1 cellular context compared by ENCODE assay signal in genomic region chr5:88679638-88680037, GRCh38.
TF ChIP-seq lines count a peak whose summit lies in the region.

No MANE protein-coding gene starts in this region.

TF ChIP-seq in SK-N-SH treated with all-trans-retinoic acid at 6 μM for 48 hours, 23 proteins besides CTCF, POLR2A, EP300 and RAD21 (continued from another document):
- no peak for TF ChIP-seq POU6F1 (CRISPR knock-in tag; IDR thresholded peaks at IDR 0.05; ENCODE audit: borderline replicate concordance, low read depth)
- no peak for TF ChIP-seq PPARA (CRISPR knock-in tag; IDR thresholded peaks at IDR 0.05; ENCODE audit: borderline replicate concordance)
- TF ChIP-seq ARNTL (CRISPR knock-in tag; IDR thresholded peaks at IDR 0.05; ENCODE audit: borderline replicate concordance, low read depth): no peak
- no peak for TF ChIP-seq ZFP30 (CRISPR knock-in tag; IDR thresholded peaks at IDR 0.05)
- TF ChIP-seq ZNF565 (CRISPR knock-in tag; conservative IDR thresholded peaks at IDR 0.05; ENCODE audit: low read depth): no peak
- no peak for TF ChIP-seq PATZ1 (CRISPR knock-in tag; IDR thresholded peaks at IDR 0.05; ENCODE audit: borderline replicate concordance)
- no peak for TF ChIP-seq ZNF70 (CRISPR knock-in tag; IDR thresholded peaks at IDR 0.05)
- no peak for TF ChIP-seq ZC3H10 (CRISPR knock-in tag; IDR thresholded peaks at IDR 0.05)
- no peak for TF ChIP-seq RARB (CRISPR knock-in tag; IDR thresholded peaks at IDR 0.05)
- no peak for TF ChIP-seq TCF4 (CRISPR knock-in tag; IDR thresholded peaks at IDR 0.05; ENCODE audit: borderline replicate concordance)
- TF ChIP-seq CREB5 (CRISPR knock-in tag; IDR thresholded peaks at IDR 0.05; ENCODE audit: low read depth): no peak
- TF ChIP-seq SNAI2 (CRISPR knock-in tag; IDR thresholded peaks at IDR 0.05): no peak
- no peak for TF ChIP-seq GLIS3 (CRISPR knock-in tag; IDR thresholded peaks at IDR 0.05)
- TF ChIP-seq ISL1 (CRISPR knock-in tag; IDR thresholded peaks at IDR 0.05): no peak
- no peak for TF ChIP-seq OSR1 (CRISPR knock-in tag; IDR thresholded peaks at IDR 0.05)
- TF ChIP-seq TOX (CRISPR knock-in tag; IDR thresholded peaks at IDR 0.05; ENCODE audit: borderline replicate concordance): no peak
- no peak for TF ChIP-seq BACH2 (CRISPR knock-in tag; IDR thresholded peaks at IDR 0.05; ENCODE audit: borderline replicate concordance)
- TF ChIP-seq CSDC2 (CRISPR knock-in tag; IDR thresholded peaks at IDR 0.05): no peak
